In the genomic region with DNA sequence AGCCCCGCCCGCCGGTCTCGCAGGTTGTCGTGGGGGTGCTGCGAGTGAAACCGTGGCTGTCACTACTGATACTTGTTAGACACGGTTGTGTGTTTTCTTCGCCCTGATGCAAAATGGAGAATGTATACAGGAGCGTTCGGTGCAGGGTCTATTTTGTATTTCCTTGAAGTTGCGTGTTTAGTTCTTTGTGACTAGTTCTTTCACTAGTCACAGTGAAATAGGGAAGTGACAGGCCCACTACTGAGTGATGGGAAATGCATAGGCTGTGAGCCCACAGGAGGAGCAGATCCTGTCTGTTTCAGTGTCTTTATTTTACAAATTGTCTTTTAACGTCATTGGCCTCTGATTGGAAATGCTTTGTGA, we compare ENCODE assay signal across 1 cellular context.
TF ChIP-seq lines count a peak whose summit lies in the region.

No MANE protein-coding gene starts in this region.

TF ChIP-seq in HCT116, 20 proteins besides CTCF, POLR2A, EP300 and RAD21 (continued from another document):
- no peak for TF ChIP-seq MAX (IDR thresholded peaks at IDR 0.05)
- TF ChIP-seq CBX3 (IDR thresholded peaks at IDR 0.05; ENCODE audit: low read depth) = no peak
- no peak for TF ChIP-seq EZH2phosphoT487 (IDR thresholded peaks at IDR 0.05; ENCODE audit: borderline replicate concordance)
- TF ChIP-seq SP1 (IDR thresholded peaks at IDR 0.05; ENCODE audit: low read depth) = no peak
- TF ChIP-seq ZNF274 (IDR thresholded peaks at IDR 0.05; ENCODE audit: low read depth, low read length) = no peak
- no peak for TF ChIP-seq CEBPB (IDR thresholded peaks at IDR 0.05; ENCODE audit: low read depth)
- TF ChIP-seq ELF1 (IDR thresholded peaks at IDR 0.05; ENCODE audit: borderline replicate concordance, low read depth) = no peak
- TF ChIP-seq SRF (IDR thresholded peaks at IDR 0.05; ENCODE audit: low read depth) = no peak
TF ChIP-seq in HCT116: peak in this region for 0.
